ENCODE assay signal across 13 cellular contexts in the genomic region with DNA sequence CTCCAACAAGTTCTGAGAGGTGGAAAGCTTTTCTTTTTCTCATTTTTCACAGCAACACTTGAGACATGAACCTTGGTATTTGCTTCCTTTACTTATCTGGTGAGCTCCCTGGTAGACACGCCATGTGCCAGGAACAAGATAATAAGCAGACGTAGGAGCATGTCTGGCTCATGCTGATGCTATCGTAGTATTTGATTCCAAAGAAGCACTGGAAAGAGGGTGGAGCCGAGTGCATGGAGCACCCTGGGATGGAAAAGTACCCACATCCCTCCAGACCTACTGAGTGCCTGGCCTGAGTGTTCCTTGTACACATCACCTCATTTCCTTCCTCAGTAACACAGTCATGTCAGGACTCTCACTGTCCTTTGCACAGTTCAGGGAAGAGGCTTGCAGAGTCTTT.
"Had no signal": no experiment of that assay in that cellular context is flagged by ENCODE, and none has a peak within 500 bp of the region (broad histone marks: within the 10 kb centered on the region; RNA-seq: fewer than 3 reads in every experiment).

No MANE protein-coding gene starts in this region.

- H3K36me3 ChIP-seq: ovary, thyroid gland, vagina had no signal

- FAIRE-seq: TTC549 had no signal

- H3K9me3 ChIP-seq: ovary, thyroid gland, vagina had no signal

- H3K27me3 ChIP-seq: ovary, thyroid gland, vagina had no signal

- H3K4me1 ChIP-seq: thyroid gland, vagina had no signal

- H3K4me2 ChIP-seq: smooth muscle cell had no signal

- DNase-seq: activated CD4-positive, alpha-beta T cell treated with anti-CD3 and anti-CD28 coated beads, Interleukin-2, amount 50 U/mL, for 4 hours; activated CD4-positive, CD25-positive, alpha-beta regulatory T cell treated with anti-CD3 and anti-CD28 coated beads, Interleukin-2, amount 50 U/mL, for 72 hours; activated T-cell treated with anti-CD3 and anti-CD28 coated beads, Interleukin-2, amount 50 U/mL, for 1 hour; cortex of kidney; effector CD8-positive, alpha-beta T cell; left colon; retina; T-helper 2 cell; thyroid gland had no signal

- H3K4me3 ChIP-seq: ovary, smooth muscle cell, thyroid gland, vagina had no signal

- ATAC-seq: left colon had no signal

- H3K27ac ChIP-seq: ovary, thyroid gland, vagina had no signal
